Comparison of ENCODE assay signal across 8 cellular contexts in genomic region chr16:27547134-27547533, GRCh38. TPM values are rescaled to one million over a fixed set of nuclear protein-coding genes. Genes with fewer than 3 reads are reported as not detected.
DNase-seq lines count a peak whose midpoint lies in the region; ATAC-seq and TF ChIP-seq lines count a peak whose summit lies in the region.

No MANE protein-coding gene starts in this region.

- H3K9me3 Mint-ChIP-seq in activated naive CD4-positive, alpha-beta T cell treated with anti-CD3 and anti-CD28 coated beads, Interleukin-2, amount 50 U/mL, for 72 hours: no peaks in the 10 kb centered on the region

- peaks cover 50% of the 10 kb centered on the region for H3K79me2 ChIP-seq in PC-3 (ENCODE audit: low read length)

- H3K4me1 ChIP-seq in PC-3 (ENCODE audit: insufficient read depth, low read length): peaks cover 28% of the 10 kb centered on the region
- peaks cover 10 to 47% (median 38%) of the 10 kb centered on the region in 6 donors for H3K4me1 ChIP-seq in spleen

- H3K4me2 ChIP-seq in PC-3 (ENCODE audit: low read length): peak overlapping the region; percentile 96

- no peak overlapping the region for H2AFZ ChIP-seq in PC-3 (ENCODE audit: low read length)

- TF ChIP-seq CTCF in PC-3 (conservative IDR thresholded peaks at IDR 0.05; ENCODE audit: low read depth, low read length): no peak
- TF ChIP-seq CTCF in spleen (IDR thresholded peaks at IDR 0.05 in 8 of 11, conservative IDR thresholded peaks at IDR 0.05 in 3 of 11): no peak

- CTCF ChIA-PET in PC-3 (lab: Charles Lee): no interaction called here

- peaks cover 7% of the 10 kb centered on the region; the same call in 1 of the 2 replicates for H4K20me1 ChIP-seq in PC-3 (ENCODE audit: low read length)

- peak overlapping the region; percentile 42 to 61 for H3K27ac Mint-ChIP-seq in activated naive CD4-positive, alpha-beta T cell treated with anti-CD3 and anti-CD28 coated beads, Interleukin-2, amount 50 U/mL, for 72 hours

- BruUV-seq in PC-3 (replicated peaks; lab: Mats Ljungman, UMichigan): no TSS peak

- DNase-seq in activated naive CD4-positive, alpha-beta T cell treated with anti-CD3 and anti-CD28 coated beads, Interleukin-2, amount 50 U/mL, for 72 hours (ENCODE audit: low spot score in 2 of 2): no peak
- DNase-seq in activated naive CD4-positive, alpha-beta T cell (lab: John Stamatoyannopoulos, UW): no peak
- DNase-seq in PC-3: peak; percentile 15
- DNase-seq in fibroblast of peridontal ligament (ENCODE audit: extremely low read depth): peak; percentile 72
- DNase-seq in spleen: peak; percentile 19
- DNase-seq in NCI-H774 (lab: John Stamatoyannopoulos, UW): no peak

- WGBS in spleen, 5 donors: 67 to 81% (median 73%) methylated on average over 4 of the region's 4 CpGs

- H3K9me3 ChIP-seq in PC-3 (ENCODE audit: low read length): no peaks in the 10 kb centered on the region
- no peaks in the 10 kb centered on the region for H3K9me3 ChIP-seq in spleen

- H3K9me2 ChIP-seq in PC-3 (replicated peaks; ENCODE audit: low read length): no peaks in the 10 kb centered on the region

- peaks cover 9 to 12% of the 10 kb centered on the region in 2 donors for H3K36me3 Mint-ChIP-seq in activated naive CD4-positive, alpha-beta T cell treated with anti-CD3 and anti-CD28 coated beads, Interleukin-2, amount 50 U/mL, for 72 hours

- H3K36me3 ChIP-seq in PC-3 (ENCODE audit: low read depth, low read length) (peaks cover 9% of the 10 kb centered on the region), spleen (peaks cover 4 to 41% (median 35%) of the 10 kb centered on the region in 6 donors)

- no peak for TF ChIP-seq POLR2A in spleen (IDR thresholded peaks at IDR 0.05)

- no peak for ATAC-seq in activated naive CD4-positive, alpha-beta T cell treated with anti-CD3 and anti-CD28 coated beads, Interleukin-2, amount 50 U/mL, for 72 hours
- ATAC-seq in PC-3 (peak; percentile 30; the same call in 1 of the 2 replicates), GM21723 (IDR thresholded peaks at IDR 0.05; ENCODE audit: unreplicated experiment) (no peak), HG03442 (IDR thresholded peaks at IDR 0.05; ENCODE audit: unreplicated experiment) (no peak)

- intact Hi-C loops in PC-3 (cut with micrococcal nuclease): no loop called here
- intact Hi-C loops in spleen (cut with DNase I; ENCODE audit: low total_unique reads): no loop called here

- H3K27me3 ChIP-seq in PC-3 (ENCODE audit: low read length) (no peaks in the 10 kb centered on the region), spleen (replicated peaks in 1 of 7) (no peaks in the 10 kb centered on the region)

- H3K4me3 ChIP-seq in PC-3 (ENCODE audit: low read length): no peak overlapping the region
- H3K4me3 ChIP-seq in spleen: no peak overlapping the region

- no peak overlapping the region for H3K9ac ChIP-seq in PC-3 (ENCODE audit: low read length)

- no peaks in the 10 kb centered on the region for H3F3A ChIP-seq in PC-3 (ENCODE audit: low read length, unreplicated experiment)

- H3K27ac ChIP-seq in PC-3 (ENCODE audit: low read length) (no peak overlapping the region), spleen (peak overlapping the region in 2 of 8 donors; percentile 9 to 30)

- POLR2A ChIA-PET in PC-3 (lab: Charles Lee; ENCODE audit: unreplicated experiment): interaction anchor here (0.6 kb wide), 1 partner anchor 158 kb away, joined by 8 read pairs; no protein-coding TSS in a partner anchor

RNA-seq across cellular contexts. Expression of gene GTF3C1, which starts 2.6 kb away (rescaled TPM):
- total RNA-seq in activated naive CD4-positive, alpha-beta T cell treated with anti-CD3 and anti-CD28 coated beads, Interleukin-2, amount 50 U/mL, for 72 hours: 10 to 100 TPM; 53.3 to 70.0 TPM
- total RNA-seq in PC-3 (2014; rRNA removed): 97.5 and 138 TPM in 2 replicates
- 10 to 100 TPM; 46.6 to 68.6 (median 59.6) TPM for total RNA-seq in spleen
- polyA plus RNA-seq in spleen: 10 to 100 TPM; 28.8 to 49.9 (median 48.9) TPM

RNA-seq across cellular contexts. Expression of gene KATNIP, which starts 2.8 kb away (rescaled TPM):
- total RNA-seq in activated naive CD4-positive, alpha-beta T cell treated with anti-CD3 and anti-CD28 coated beads, Interleukin-2, amount 50 U/mL, for 72 hours: 10 to 100 TPM; 15.0 to 18.3 TPM
- total RNA-seq in PC-3 (2014; rRNA removed) (19.0 and 30.0 TPM in 2 replicates), spleen (10 to 100 TPM; 24.8 to 40.7 (median 32.7) TPM)
- 1 to 10 TPM; 3.8 to 6.5 (median 3.9) TPM for polyA plus RNA-seq in spleen

Comparison
In these comparisons a context has a peak if more than half of its experiments do, and no peak if none do; other contexts are left out.
1. DNase-seq: peak in PC-3 (single experiment), fibroblast of peridontal ligament (single experiment) and spleen (single experiment); none in activated naive CD4-positive, alpha-beta T cell treated with anti-CD3 and anti-CD28 coated beads, Interleukin-2, amount 50 U/mL, for 72 hours (0 of 2), activated naive CD4-positive, alpha-beta T cell (0 of 4) and NCI-H774 (single experiment).